ENCODE assay signal across 22 cellular contexts in genomic region chr13:44350775-44351504, GRCh38. TPM values are rescaled to one million over a fixed set of nuclear protein-coding genes. Genes with fewer than 3 reads are reported as not detected.
DNase-seq lines count a peak whose midpoint lies in the region; ATAC-seq, FAIRE-seq and TF ChIP-seq lines count a peak whose summit lies in the region.
"Had no signal": no experiment of that assay in that cellular context is flagged by ENCODE, and none has a peak within 500 bp of the region (broad histone marks: within the 10 kb centered on the region; RNA-seq: fewer than 3 reads in every experiment).

No MANE protein-coding gene starts in this region.

- H3K4me2 ChIP-seq in DOHH2 (ENCODE audit: low read length) = peak overlapping the region; percentile 78

- H3K9ac ChIP-seq in kidney (ENCODE audit: low read length in 2 of 2) = peak overlapping the region in 1 of 2 donors; percentile 27

- H3K27ac ChIP-seq in DOHH2 (ENCODE audit: low read depth, low read length) (peak overlapping the region; percentile 41), kidney (ENCODE audit: low read depth in 2 of 2, low read length in 2 of 2) (peak overlapping the region; percentile 39 to 78), pancreas (peak overlapping the region in 1 of 4 donors; percentile 25)
- H3K27ac ChIP-seq: left ventricle myocardium inferior, tibial nerve had no signal

- H3K9me3 ChIP-seq in DOHH2 (ENCODE audit: control insufficient read depth, insufficient read depth, low read length) (no peaks in the 10 kb centered on the region), kidney (ENCODE audit: control insufficient read depth in 1 of 2, low read length in 2 of 2) (no peaks in the 10 kb centered on the region), pancreas (no peaks in the 10 kb centered on the region)
- H3K9me3 ChIP-seq: left ventricle myocardium inferior, MG63, tibial nerve had no signal

- H3K9me2 ChIP-seq in DOHH2 (replicated peaks; ENCODE audit: control insufficient read depth, low read length) = no peaks in the 10 kb centered on the region

- TF ChIP-seq CTCF in DOHH2 (IDR thresholded peaks at IDR 0.05; ENCODE audit: low read depth, low read length, poor library complexity, severe bottlenecking) = no peak
- TF ChIP-seq CTCF in kidney (IDR thresholded peaks at IDR 0.05; ENCODE audit: borderline replicate concordance, extremely low read depth, insufficient read depth) = no peak
- no peak for TF ChIP-seq CTCF in pancreas (IDR thresholded peaks at IDR 0.05)

- H3K36me3 ChIP-seq in DOHH2 (ENCODE audit: control insufficient read depth, low read length) (no peaks in the 10 kb centered on the region), kidney (ENCODE audit: control insufficient read depth in 1 of 2, insufficient read depth in 2 of 2, low read length in 2 of 2) (no peaks in the 10 kb centered on the region), pancreas (no peaks in the 10 kb centered on the region)
- H3K36me3 ChIP-seq: cardiac muscle cell, left ventricle myocardium inferior, MG63, tibial nerve had no signal

- peaks cover 45% of the 10 kb centered on the region for H3K4me1 ChIP-seq in DOHH2 (ENCODE audit: control insufficient read depth, low read length)
- peaks cover 0 to 8% of the 10 kb centered on the region in 2 donors for H3K4me1 ChIP-seq in kidney (ENCODE audit: control insufficient read depth in 1 of 2, insufficient read depth in 1 of 2, low read depth in 1 of 2, low read length in 2 of 2)
- H3K4me1 ChIP-seq in pancreas = no peaks in the 10 kb centered on the region
- H3K4me1 ChIP-seq: left ventricle myocardium inferior, tibial nerve had no signal

- in situ Hi-C loops in KBM-7 (cut with MboI; ENCODE audit: low pct_unique_long_range_greater_than_20kb, low sequenced_read_pairs) = no loop called here

- FAIRE-seq in kidney (lab: Jason Lieb, UNC) = no peak
- FAIRE-seq in pancreas (lab: Jason Lieb, UNC) = no peak
- FAIRE-seq: GM18507 had no signal

- DNase-seq in NCI-H69 (lab: John Stamatoyannopoulos, UW) = peak; percentile 91
- no peak for DNase-seq in kidney
- DNase-seq in pancreas = no peak
- no peak for DNase-seq in nucleus accumbens (lab: John Stamatoyannopoulos, UW)
- no peak for DNase-seq in KBM-7
- DNase-seq: activated naive CD8-positive, alpha-beta T cell treated with anti-CD3 and anti-CD28 coated beads, Interleukin-2, amount 10 ng/mL, durations not matched to agents 7 days and 5 days; DMS 273 treated with DMSO at 0.1 percent for 48 hours; hypothalamus; left ventricle myocardium inferior; MG63; naive B cell; NCI-H187; NCI-H446 treated with DMSO at 0.1 percent for 48 hours; Right ventricle myocardium superior had no signal

- ATAC-seq in pancreas (peak in 3 of 4 donors; percentile 43 to 74 (median 54)), GM21447 (IDR thresholded peaks at IDR 0.05; ENCODE audit: unreplicated experiment) (no peak), HG02870 (IDR thresholded peaks at IDR 0.05; ENCODE audit: unreplicated experiment) (no peak)
- ATAC-seq: stimulated activated effector memory CD8-positive, alpha-beta T cell treated with anti-CD3 and anti-CD28 coated beads, Interleukin-12 subunit alpha, Interleukin-12 subunit beta, amount 100 ng/mL, for 72 hours had no signal

- no peaks in the 10 kb centered on the region for H3K79me2 ChIP-seq in DOHH2 (ENCODE audit: control insufficient read depth, low read length)

- H4K20me1 ChIP-seq in DOHH2 (ENCODE audit: control insufficient read depth, insufficient read depth, low read depth, low read length) = no peaks in the 10 kb centered on the region

- H3K27me3 ChIP-seq in DOHH2 (ENCODE audit: control insufficient read depth, low read length) (no peaks in the 10 kb centered on the region), pancreas (no peaks in the 10 kb centered on the region)
- H3K27me3 ChIP-seq: cardiac muscle cell, MG63, tibial nerve had no signal

- H3K4me3 ChIP-seq in DOHH2 (ENCODE audit: low read length) (peak overlapping the region; percentile 59), kidney (ENCODE audit: low read length in 2 of 2) (no peak overlapping the region), pancreas (no peak overlapping the region)
- H3K4me3 ChIP-seq: cardiac muscle cell, left ventricle myocardium inferior, MG63, tibial nerve had no signal

- peaks cover 3% of the 10 kb centered on the region; the same call in 1 of the 2 replicates for H3F3A ChIP-seq in DOHH2 (ENCODE audit: control insufficient read depth, insufficient read depth)

- intact Hi-C loops in kidney (cut with DNase I) = no loop called here
- intact Hi-C loops in pancreas (cut with DNase I) = no loop called here

- 60 to 64% methylated on average over 9 of the region's 9 CpGs for WGBS in pancreas, 2 donors

RNA-seq across cellular contexts. Expression of gene SERP2, which starts 22.7 kb away (rescaled TPM):
- total RNA-seq in kidney (9.7 TPM), pancreas (1 to 10 TPM; 1.2 to 2.7 (median 1.6) TPM)
- polyA plus RNA-seq in kidney (ENCODE audit: insufficient read depth, low read depth, low replicate concordance) (11.0 TPM), pancreas (10 to 100 TPM in 1 of 2 donors, 1 to 10 TPM in 1; 3.3 to 13.8 TPM)
- total RNA-seq: B cell had no signal

Comparison
In these comparisons a context has a peak if more than half of its experiments do, and no peak if none do; other contexts are left out.
1. ATAC-seq: peak in pancreas (3 of 4); none in GM21447 (single experiment) and HG02870 (single experiment).